ENCODE assay signal across 1 cellular context in genomic region chr11:68381716-68382115, GRCh38.
TF ChIP-seq lines count a peak whose summit lies in the region.

No MANE protein-coding gene starts in this region.

TF ChIP-seq in endothelial cell of umbilical vein, 7 proteins besides CTCF, POLR2A, EP300 and RAD21 (continued from another document):
- TF ChIP-seq MAX (IDR thresholded peaks at IDR 0.05; ENCODE audit: insufficient read depth, insufficient read length) (no peak), JUN (IDR thresholded peaks at IDR 0.05; ENCODE audit: borderline replicate concordance, insufficient read depth, insufficient read length, low read depth) (no peak), GATA2 (IDR thresholded peaks at IDR 0.05; ENCODE audit: insufficient read depth, insufficient read length, low read depth, low read length) (no peak), FOS (IDR thresholded peaks at IDR 0.05; ENCODE audit: borderline replicate concordance, insufficient read depth, low read length) (no peak), POLR2AphosphoS5 (IDR thresholded peaks at IDR 0.05; ENCODE audit: insufficient read depth, low read depth, low read length) (no peak), EZH2 (IDR thresholded peaks at IDR 0.05; ENCODE audit: borderline replicate concordance, low read depth, low read length, severe bottlenecking) (no peak)
